Comparison of ENCODE assay signal across 8 cellular contexts in the genomic region with DNA sequence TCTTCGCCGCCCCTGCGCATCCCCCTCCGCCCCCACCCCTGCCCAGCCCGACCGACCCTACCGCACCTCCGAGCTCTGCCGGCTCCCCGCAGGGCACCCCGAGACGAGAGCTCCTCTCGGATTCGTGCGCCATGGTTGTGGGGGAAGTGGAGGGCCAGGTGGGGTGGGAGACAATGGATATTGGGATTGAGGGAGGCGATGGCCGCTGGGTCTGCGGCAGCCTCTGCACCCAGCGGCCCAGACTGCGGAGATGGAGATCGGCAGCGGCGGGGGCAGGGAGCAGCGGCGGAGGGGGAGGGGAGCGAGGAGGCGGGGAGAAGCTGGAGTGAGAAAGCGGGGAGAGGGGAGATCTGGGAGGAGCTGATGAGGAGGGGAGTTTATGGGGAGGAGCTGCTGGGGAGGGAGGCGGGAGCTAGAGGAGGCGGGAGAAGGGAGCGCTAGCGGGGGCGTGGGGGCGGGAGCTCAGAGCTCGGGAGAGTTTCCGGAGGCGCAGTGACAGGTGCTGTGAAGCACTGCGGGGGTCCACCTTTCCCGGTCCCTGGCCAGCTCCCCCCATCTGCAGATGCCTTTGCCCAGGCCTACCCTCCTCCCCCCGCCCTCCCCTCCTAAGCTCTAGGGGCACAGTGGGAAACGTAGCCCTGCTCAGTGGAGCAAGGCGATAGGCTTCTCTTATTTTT. TPM values are rescaled to one million over a fixed set of nuclear protein-coding genes. Genes with fewer than 3 reads are reported as not detected.
DNase-seq lines count a peak whose midpoint lies in the region; TF ChIP-seq lines count a peak whose summit lies in the region.

A gene (minus strand): TSS at position 352 of the 677 bp plus-strand sequence. CDS start 219 bp downstream, at position 133.

- no peaks in the 10 kb centered on the region for H3K9me3 ChIP-seq in BLaER1

- H3K27ac ChIP-seq in BLaER1, result peak within 1 kb of the TSS; percentile 68

- H3K27me3 ChIP-seq in BLaER1, result no peaks in the 10 kb centered on the region

- H4K20me1 ChIP-seq in BLaER1, result no peaks in the 10 kb centered on the region

- peak within 1 kb of the TSS; percentile 72 for H3K4me3 ChIP-seq in BLaER1

- peak within 1 kb of the TSS; percentile 78 for H3K9ac ChIP-seq in BLaER1

- POLR2A ChIA-PET in HEK293T (lab: Yijun Ruan, JAX), result interaction anchor here (0.7 to 12.6 kb wide), 19 partner anchors 9 to 886 kb away, joined by 3 to 257 read pairs (median 4); a partner anchor contains a TSS

- H3K36me3 ChIP-seq in BLaER1, result peaks cover 32% of the 10 kb centered on the region; the same call in 1 of the 2 replicates

- H3K4me2 ChIP-seq in BLaER1, result peak within 1 kb of the TSS; percentile 85

- peaks cover 27% of the 10 kb centered on the region for H3K4me1 ChIP-seq in BLaER1

- DNase-seq in HEK293T (ENCODE audit: extremely low spot score) (peak; percentile 78), NCI-H748 treated with DMSO at 0.1 percent for 48 hours (lab: John Stamatoyannopoulos, UW) (peak; percentile 93), fibroblast of gingiva (ENCODE audit: low read depth) (peak; percentile 24), myocyte (ENCODE audit: low read depth) (peak; percentile 58), SIG-M5 (lab: John Stamatoyannopoulos, UW) (no peak)
- peak; percentile 74 to 80 for DNase-seq in activated T-cell treated with anti-CD3 and anti-CD28 coated beads, Interleukin-2, amount 50 U/mL, for 48 hours
- DNase-seq in stimulated activated CD8-positive, alpha-beta memory T cell treated with anti-CD3 and anti-CD28 coated beads, Interleukin-7, amount 100 ng/mL, for 24 hours (ENCODE audit: low read depth), result peak; percentile 26

- CTCF ChIA-PET in HEK293T (lab: Yijun Ruan, JAX), result interaction anchor here (0.5 to 1.9 kb wide), 6 partner anchors 15 to 1296 kb away, joined by 3 to 6 read pairs (median 3); a partner anchor contains a TSS

TF ChIP-seq in HEK293T, 16 proteins besides CTCF, POLR2A, EP300 and RAD21:
- TF ChIP-seq NFRKB (IDR thresholded peaks at IDR 0.05) (no peak), HDGF (IDR thresholded peaks at IDR 0.05; ENCODE audit: borderline replicate concordance) (no peak), SUZ12 (IDR thresholded peaks at IDR 0.05) (no peak), ELF4 (IDR thresholded peaks at IDR 0.05) (no peak), FOXK2 (IDR thresholded peaks at IDR 0.05) (no peak), FOXA1 (IDR thresholded peaks at IDR 0.05) (no peak), LEF1 (IDR thresholded peaks at IDR 0.05; ENCODE audit: borderline replicate concordance) (no peak), L3MBTL2 (conservative IDR thresholded peaks at IDR 0.05) (no peak), ARNT (IDR thresholded peaks at IDR 0.05) (no peak)
- TF ChIP-seq, protein P1, sequence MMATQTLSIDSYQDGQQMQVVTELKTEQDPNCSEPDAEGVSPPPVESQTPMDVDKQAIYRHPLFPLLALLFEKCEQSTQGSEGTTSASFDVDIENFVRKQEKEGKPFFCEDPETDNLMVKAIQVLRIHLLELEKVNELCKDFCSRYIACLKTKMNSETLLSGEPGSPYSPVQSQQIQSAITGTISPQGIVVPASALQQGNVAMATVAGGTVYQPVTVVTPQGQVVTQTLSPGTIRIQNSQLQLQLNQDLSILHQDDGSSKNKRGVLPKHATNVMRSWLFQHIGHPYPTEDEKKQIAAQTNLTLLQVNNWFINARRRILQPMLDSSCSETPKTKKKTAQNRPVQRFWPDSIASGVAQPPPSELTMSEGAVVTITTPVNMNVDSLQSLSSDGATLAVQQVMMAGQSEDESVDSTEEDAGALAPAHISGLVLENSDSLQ (IDR thresholded peaks at IDR 0.05), result no peak
TF ChIP-seq in HEK293T: peak in this region for 0.

RNA-seq across cellular contexts. Expression of the gene that starts here (rescaled TPM):
- total RNA-seq in myocyte, result 4.6 and 4.7 TPM in 2 replicates
- 4.1 TPM for polyA plus RNA-seq in myocyte (2012)
